In genomic region chr22:23704829-23705228, GRCh38 we compare ENCODE assay signal across 24 cellular contexts. TPM values are rescaled to one million over a fixed set of nuclear protein-coding genes. Genes with fewer than 3 reads are reported as not detected.
DNase-seq lines count a peak whose midpoint lies in the region; ATAC-seq and TF ChIP-seq lines count a peak whose summit lies in the region.
"Had no signal": no experiment of that assay in that cellular context is flagged by ENCODE, and none has a peak within 500 bp of the region (broad histone marks: within the 10 kb centered on the region; RNA-seq: fewer than 3 reads in every experiment).

No MANE protein-coding gene starts in this region.

- peak; percentile 48 for ATAC-seq in activated CD8-positive, alpha-beta memory T cell treated with anti-CD3 and anti-CD28 coated beads, Interleukin-2, amount 10 ng/mL, durations not matched to agents 7 days and 5 days
- ATAC-seq in T-cell (replicated peaks in 1 of 4) (peak; percentile 53 to 72 (median 67)), GM18858 (IDR thresholded peaks at IDR 0.05; ENCODE audit: unreplicated experiment) (no peak)
- peak; percentile 47 for ATAC-seq in activated naive CD8-positive, alpha-beta T cell treated with anti-CD3 and anti-CD28 coated beads, Interleukin-2, amount 50 U/mL, for 24 hours
- ATAC-seq in stimulated activated naive CD8-positive, alpha-beta T cell treated with anti-CD3 and anti-CD28 coated beads, Interleukin-15, Interleukin-2, amounts not matched to agents 100 U/mL and 50 U/mL, for 24 hours = peak; percentile 51
- ATAC-seq: A549, left ventricle myocardium superior, psoas muscle had no signal

- H3K4me1 Mint-ChIP-seq in activated CD8-positive, alpha-beta memory T cell treated with anti-CD3 and anti-CD28 coated beads, Interleukin-2, amount 10 ng/mL, durations not matched to agents 7 days and 5 days = peaks cover 87% of the 10 kb centered on the region
- H3K4me1 Mint-ChIP-seq in T-cell = peaks cover 58 to 67% (median 60%) of the 10 kb centered on the region in 3 donors
- peaks cover 69% of the 10 kb centered on the region for H3K4me1 Mint-ChIP-seq in activated naive CD8-positive, alpha-beta T cell treated with anti-CD3 and anti-CD28 coated beads, Interleukin-2, amount 50 U/mL, for 24 hours

- no peak overlapping the region for H3K27ac ChIP-seq in Peyer's patch
- H3K27ac ChIP-seq: A549, dorsolateral prefrontal cortex, hepatocyte, psoas muscle had no signal

- no peaks in the 10 kb centered on the region for H3K4me1 ChIP-seq in Peyer's patch
- H3K4me1 ChIP-seq: psoas muscle had no signal

- no peak for TF ChIP-seq POLR2A in Peyer's patch (IDR thresholded peaks at IDR 0.05)

- no peaks in the 10 kb centered on the region for H3K27me3 ChIP-seq in Peyer's patch
- H3K27me3 ChIP-seq: dorsolateral prefrontal cortex, hepatocyte had no signal

- no peaks in the 10 kb centered on the region for H3K27me3 Mint-ChIP-seq in activated CD8-positive, alpha-beta memory T cell treated with anti-CD3 and anti-CD28 coated beads, Interleukin-2, amount 10 ng/mL, durations not matched to agents 7 days and 5 days
- no peaks in the 10 kb centered on the region for H3K27me3 Mint-ChIP-seq in T-cell
- no peaks in the 10 kb centered on the region for H3K27me3 Mint-ChIP-seq in activated naive CD8-positive, alpha-beta T cell treated with anti-CD3 and anti-CD28 coated beads, Interleukin-2, amount 50 U/mL, for 24 hours
- H3K27me3 Mint-ChIP-seq: type B pancreatic cell had no signal

- POLR2A ChIA-PET in T-cell (lab: Charles Lee) = no interaction called here

- CTCF ChIA-PET in activated CD8-positive, alpha-beta memory T cell treated with anti-CD3 and anti-CD28 coated beads, Interleukin-2, amount 10 ng/mL, durations not matched to agents 7 days and 5 days (lab: Charles Lee) = interaction anchor here (0.5 to 2.4 kb wide), 3 partner anchors 20 to 145 kb away, joined by 3 to 8 read pairs (median 3); no protein-coding TSS in a partner anchor
- CTCF ChIA-PET in T-cell (lab: Charles Lee) = no interaction called here

- peaks cover 94% of the 10 kb centered on the region for H3K36me3 Mint-ChIP-seq in activated CD8-positive, alpha-beta memory T cell treated with anti-CD3 and anti-CD28 coated beads, Interleukin-2, amount 10 ng/mL, durations not matched to agents 7 days and 5 days
- H3K36me3 Mint-ChIP-seq in T-cell = peaks cover 88% of the 10 kb centered on the region
- H3K36me3 Mint-ChIP-seq in activated naive CD8-positive, alpha-beta T cell treated with anti-CD3 and anti-CD28 coated beads, Interleukin-2, amount 50 U/mL, for 24 hours (ENCODE audit: low read depth) = peaks cover 91% of the 10 kb centered on the region

- no peak for DNase-seq in activated CD8-positive, alpha-beta memory T cell treated with anti-CD3 and anti-CD28 coated beads, Interleukin-2, amount 10 ng/mL, durations not matched to agents 7 days and 5 days
- DNase-seq in activated CD8-positive, alpha-beta memory T cell treated with anti-CD3 and anti-CD28 coated beads, Interleukin-2, amount 50 U/mL, for 48 hours = no peak
- DNase-seq in T-cell = no peak
- no peak for DNase-seq in activated naive CD8-positive, alpha-beta T cell treated with anti-CD3 and anti-CD28 coated beads, Interleukin-2, amount 50 U/mL, for 24 hours
- no peak for DNase-seq in stimulated activated naive CD8-positive, alpha-beta T cell treated with anti-CD3 and anti-CD28 coated beads, Interleukin-15, Interleukin-2, amounts not matched to agents 100 U/mL and 50 U/mL, for 24 hours
- DNase-seq in DMS79 (lab: John Stamatoyannopoulos, UW) = no peak
- DNase-seq in Peyer's patch = no peak
- DNase-seq: activated CD4-positive, CD25-positive, alpha-beta regulatory T cell treated with anti-CD3 and anti-CD28 coated beads, Interleukin-2, amount 50 U/mL, for 72 hours; dorsolateral prefrontal cortex; foreskin fibroblast; HFFc6; left ventricle myocardium superior; NCI-H1417; NCI-H2107; NCI-H510A treated with DMSO at 0.1 percent for 48 hours; psoas muscle; SK-N-SH had no signal

- H3K36me3 ChIP-seq in Peyer's patch = peaks cover 0 to 92% (median 3%) of the 10 kb centered on the region in 3 donors

- no peak for TF ChIP-seq CTCF in Peyer's patch (IDR thresholded peaks at IDR 0.05)

- no peaks in the 10 kb centered on the region for H3K9me3 Mint-ChIP-seq in activated CD8-positive, alpha-beta memory T cell treated with anti-CD3 and anti-CD28 coated beads, Interleukin-2, amount 10 ng/mL, durations not matched to agents 7 days and 5 days (ENCODE audit: low read depth)
- H3K9me3 Mint-ChIP-seq in T-cell = no peaks in the 10 kb centered on the region
- H3K9me3 Mint-ChIP-seq in activated naive CD8-positive, alpha-beta T cell treated with anti-CD3 and anti-CD28 coated beads, Interleukin-2, amount 50 U/mL, for 24 hours = no peaks in the 10 kb centered on the region
- H3K9me3 Mint-ChIP-seq: HFFc6, type B pancreatic cell had no signal

- H3K4me3 Mint-ChIP-seq in activated CD8-positive, alpha-beta memory T cell treated with anti-CD3 and anti-CD28 coated beads, Interleukin-2, amount 10 ng/mL, durations not matched to agents 7 days and 5 days = peak overlapping the region; percentile 13
- H3K4me3 Mint-ChIP-seq in T-cell = peak overlapping the region in 2 of 3 donors; percentile 7 to 48
- peak overlapping the region; percentile 44 for H3K4me3 Mint-ChIP-seq in activated naive CD8-positive, alpha-beta T cell treated with anti-CD3 and anti-CD28 coated beads, Interleukin-2, amount 50 U/mL, for 24 hours
- H3K4me3 Mint-ChIP-seq: HFFc6, type B pancreatic cell had no signal

- no peaks in the 10 kb centered on the region for H3K9me3 ChIP-seq in Peyer's patch
- H3K9me3 ChIP-seq: A549, psoas muscle, SK-N-SH had no signal

- H3K27ac Mint-ChIP-seq in activated CD8-positive, alpha-beta memory T cell treated with anti-CD3 and anti-CD28 coated beads, Interleukin-2, amount 10 ng/mL, durations not matched to agents 7 days and 5 days = peak overlapping the region; percentile 82
- H3K27ac Mint-ChIP-seq in T-cell = peak overlapping the region; percentile 89
- H3K27ac Mint-ChIP-seq in activated naive CD8-positive, alpha-beta T cell treated with anti-CD3 and anti-CD28 coated beads, Interleukin-2, amount 50 U/mL, for 24 hours = peak overlapping the region; percentile 86
- H3K27ac Mint-ChIP-seq: HFFc6, type B pancreatic cell had no signal

- H3K4me3 ChIP-seq in Peyer's patch = no peak overlapping the region
- H3K4me3 ChIP-seq: A549, dorsolateral prefrontal cortex, hepatocyte, psoas muscle had no signal

RNA-seq across cellular contexts. Expression of gene RGL4, which starts 14.0 kb away (rescaled TPM):
- total RNA-seq in activated CD8-positive, alpha-beta memory T cell treated with anti-CD3 and anti-CD28 coated beads, Interleukin-2, amount 10 ng/mL, durations not matched to agents 7 days and 5 days = 10 to 100 TPM; 15.5 to 30.8 TPM
- 10 to 100 TPM; 10.6 to 28.9 (median 13.8) TPM for total RNA-seq in T-cell
- not detected for total RNA-seq in Peyer's patch
- total RNA-seq: epithelial cell of proximal tubule, hepatocyte, HFFc6, left ventricle myocardium superior had no signal

RNA-seq across cellular contexts. Expression of gene ZNF70, which starts 46.1 kb away (rescaled TPM):
- 1 to 10 TPM; 2.9 to 3.0 TPM for total RNA-seq in activated CD8-positive, alpha-beta memory T cell treated with anti-CD3 and anti-CD28 coated beads, Interleukin-2, amount 10 ng/mL, durations not matched to agents 7 days and 5 days
- total RNA-seq in T-cell = 1 to 10 TPM; 3.2 to 6.4 (median 5.8) TPM
- total RNA-seq in Peyer's patch = 10 to 100 TPM in 1 of 4 donors, 1 to 10 TPM in 3; 2.5 to 25.6 (median 6.2) TPM

RNA-seq across cellular contexts. Expression of gene VPREB3, which starts 49.4 kb away (rescaled TPM):
- total RNA-seq in activated CD8-positive, alpha-beta memory T cell treated with anti-CD3 and anti-CD28 coated beads, Interleukin-2, amount 10 ng/mL, durations not matched to agents 7 days and 5 days = under 1 TPM in 1 of 2 experiments, not detected in 1; 0.70 TPM
- 1 to 10 TPM in 4 of 5 donors, not detected in 1; 1.5 to 2.6 (median 1.7) TPM for total RNA-seq in T-cell
- total RNA-seq in Peyer's patch = 10 to 100 TPM in 1 of 4 donors, not detected in 3; 29.7 TPM
- total RNA-seq: epithelial cell of proximal tubule, hepatocyte, RPMI7951 had no signal

RNA-seq across cellular contexts. Expression of gene C22orf15, which starts 58.0 kb away (rescaled TPM):
- total RNA-seq in activated CD8-positive, alpha-beta memory T cell treated with anti-CD3 and anti-CD28 coated beads, Interleukin-2, amount 10 ng/mL, durations not matched to agents 7 days and 5 days = 1 to 10 TPM in 1 of 2 experiments, under 1 TPM in 1; 0.77 to 2.8 TPM
- total RNA-seq in T-cell = 1 to 10 TPM in 4 of 5 donors, under 1 TPM in 1; 0.58 to 2.2 (median 1.9) TPM
- not detected for total RNA-seq in Peyer's patch
- total RNA-seq: cardiac septum, hepatocyte, left ventricle myocardium superior, RPMI7951 had no signal

Comparison
In these comparisons a context has a peak if more than half of its experiments do, and no peak if none do; other contexts are left out.
1. RNA of gene RGL4, which starts 14.0 kb away (total RNA-seq): 15.5 to 30.8 TPM in activated CD8-positive, alpha-beta memory T cell treated with anti-CD3 and anti-CD28 coated beads, Interleukin-2, amount 10 ng/mL, durations not matched to agents 7 days and 5 days and 10.6 to 28.9 TPM in T-cell; not detected in Peyer's patch; every median in the first group is over 10 times any median in the second.
2. Peak in every context shown above with its lines, with median percentiles within 50 percentile points of each other: H3K27ac Mint-ChIP-seq and H3K4me3 Mint-ChIP-seq.